ENCODE assay signal across 1 cellular context in the genomic region with DNA sequence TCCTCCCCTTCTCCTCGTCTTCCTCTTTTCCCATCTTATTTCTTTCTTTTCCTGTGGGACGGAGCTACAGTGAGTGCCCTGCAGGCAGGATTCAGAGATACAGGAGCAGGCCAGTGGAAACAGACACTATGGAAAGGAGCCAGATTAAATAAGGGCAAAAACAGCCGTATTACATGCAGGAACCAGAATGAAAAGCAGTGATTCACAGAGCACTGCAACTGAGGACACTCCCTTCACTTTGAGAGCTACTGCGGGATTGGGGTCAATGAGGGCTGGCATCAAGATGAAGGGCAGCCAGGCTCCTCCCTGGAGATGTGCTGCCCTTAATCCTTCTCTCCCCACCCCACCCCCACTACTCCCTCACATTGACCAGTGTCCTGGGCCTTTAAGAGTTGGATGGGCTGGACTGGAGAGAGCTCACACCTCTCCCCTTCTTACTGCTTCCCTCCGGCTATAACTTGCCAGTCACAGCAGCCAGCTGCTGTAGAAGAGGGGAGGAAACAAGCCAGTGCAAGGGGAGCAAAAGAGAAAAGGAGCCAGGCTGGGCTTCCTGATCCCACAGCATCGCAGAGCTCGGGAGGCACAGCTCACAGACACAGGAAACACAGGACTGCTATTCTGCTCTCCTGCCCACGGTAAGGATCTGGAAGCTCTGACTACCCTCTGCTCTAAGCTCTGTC.
TF ChIP-seq lines count a peak whose summit lies in the region.

A gene (plus strand): TSS at position 464 of the 680 bp plus-strand sequence. CDS start 7,841 bp downstream, outside the sequence.

TF ChIP-seq in HCT116, 20 proteins besides CTCF, POLR2A, EP300 and RAD21 (continued from another document):
- TF ChIP-seq, protein P1, sequence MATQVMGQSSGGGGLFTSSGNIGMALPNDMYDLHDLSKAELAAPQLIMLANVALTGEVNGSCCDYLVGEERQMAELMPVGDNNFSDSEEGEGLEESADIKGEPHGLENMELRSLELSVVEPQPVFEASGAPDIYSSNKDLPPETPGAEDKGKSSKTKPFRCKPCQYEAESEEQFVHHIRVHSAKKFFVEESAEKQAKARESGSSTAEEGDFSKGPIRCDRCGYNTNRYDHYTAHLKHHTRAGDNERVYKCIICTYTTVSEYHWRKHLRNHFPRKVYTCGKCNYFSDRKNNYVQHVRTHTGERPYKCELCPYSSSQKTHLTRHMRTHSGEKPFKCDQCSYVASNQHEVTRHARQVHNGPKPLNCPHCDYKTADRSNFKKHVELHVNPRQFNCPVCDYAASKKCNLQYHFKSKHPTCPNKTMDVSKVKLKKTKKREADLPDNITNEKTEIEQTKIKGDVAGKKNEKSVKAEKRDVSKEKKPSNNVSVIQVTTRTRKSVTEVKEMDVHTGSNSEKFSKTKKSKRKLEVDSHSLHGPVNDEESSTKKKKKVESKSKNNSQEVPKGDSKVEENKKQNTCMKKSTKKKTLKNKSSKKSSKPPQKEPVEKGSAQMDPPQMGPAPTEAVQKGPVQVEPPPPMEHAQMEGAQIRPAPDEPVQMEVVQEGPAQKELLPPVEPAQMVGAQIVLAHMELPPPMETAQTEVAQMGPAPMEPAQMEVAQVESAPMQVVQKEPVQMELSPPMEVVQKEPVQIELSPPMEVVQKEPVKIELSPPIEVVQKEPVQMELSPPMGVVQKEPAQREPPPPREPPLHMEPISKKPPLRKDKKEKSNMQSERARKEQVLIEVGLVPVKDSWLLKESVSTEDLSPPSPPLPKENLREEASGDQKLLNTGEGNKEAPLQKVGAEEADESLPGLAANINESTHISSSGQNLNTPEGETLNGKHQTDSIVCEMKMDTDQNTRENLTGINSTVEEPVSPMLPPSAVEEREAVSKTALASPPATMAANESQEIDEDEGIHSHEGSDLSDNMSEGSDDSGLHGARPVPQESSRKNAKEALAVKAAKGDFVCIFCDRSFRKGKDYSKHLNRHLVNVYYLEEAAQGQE (IDR thresholded peaks at IDR 0.05; ENCODE audit: low read depth): no peak
- no peak for TF ChIP-seq SIN3A (IDR thresholded peaks at IDR 0.05; ENCODE audit: low read depth)
- no peak for TF ChIP-seq EZH2phosphoT487 (IDR thresholded peaks at IDR 0.05; ENCODE audit: borderline replicate concordance)
- TF ChIP-seq ZNF274 (IDR thresholded peaks at IDR 0.05; ENCODE audit: low read depth, low read length): no peak
- no peak for TF ChIP-seq EZH2 (IDR thresholded peaks at IDR 0.05)
- TF ChIP-seq CEBPB (IDR thresholded peaks at IDR 0.05; ENCODE audit: low read depth): no peak
- TF ChIP-seq, protein P2, sequence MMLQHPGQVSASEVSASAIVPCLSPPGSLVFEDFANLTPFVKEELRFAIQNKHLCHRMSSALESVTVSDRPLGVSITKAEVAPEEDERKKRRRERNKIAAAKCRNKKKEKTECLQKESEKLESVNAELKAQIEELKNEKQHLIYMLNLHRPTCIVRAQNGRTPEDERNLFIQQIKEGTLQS (IDR thresholded peaks at IDR 0.05): no peak
- TF ChIP-seq, protein P3, sequence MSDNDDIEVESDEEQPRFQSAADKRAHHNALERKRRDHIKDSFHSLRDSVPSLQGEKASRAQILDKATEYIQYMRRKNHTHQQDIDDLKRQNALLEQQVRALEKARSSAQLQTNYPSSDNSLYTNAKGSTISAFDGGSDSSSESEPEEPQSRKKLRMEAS (IDR thresholded peaks at IDR 0.05): no peak
- TF ChIP-seq CBX3 (IDR thresholded peaks at IDR 0.05; ENCODE audit: low read depth): no peak
- TF ChIP-seq POLR2AphosphoS5 (IDR thresholded peaks at IDR 0.05; ENCODE audit: low read depth, low read length): no peak
- no peak for TF ChIP-seq ELF1 (IDR thresholded peaks at IDR 0.05; ENCODE audit: borderline replicate concordance, low read depth)
